Comparison of ENCODE assay signal across 35 cellular contexts in the genomic region with DNA sequence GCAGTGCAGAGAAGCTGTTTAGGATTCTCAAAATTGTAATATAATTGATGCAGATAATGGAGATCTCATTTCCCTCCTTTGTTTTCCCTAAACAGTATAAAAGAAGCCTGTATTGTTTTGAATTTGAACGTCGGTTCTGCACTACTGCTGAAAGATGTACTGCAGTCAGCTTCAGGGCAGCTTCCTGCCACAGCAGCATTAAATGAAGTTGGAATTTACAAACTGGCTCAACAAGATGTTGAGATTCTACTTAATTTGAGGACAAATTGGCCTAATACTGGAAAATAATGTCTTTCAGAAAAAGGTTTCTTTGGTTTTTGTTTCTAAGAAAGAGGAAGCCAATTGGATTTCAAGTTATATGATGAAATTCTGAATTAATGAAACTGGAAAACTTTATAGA. TPM values are rescaled to one million over a fixed set of nuclear protein-coding genes. Genes with fewer than 3 reads are reported as not detected.
"Had no signal": no experiment of that assay in that cellular context is flagged by ENCODE, and none has a peak within 500 bp of the region (broad histone marks: within the 10 kb centered on the region; RNA-seq: fewer than 3 reads in every experiment).

No MANE protein-coding gene starts in this region.

- DNase-seq: hypothalamus; immature natural killer cell; kidney; left colon; left lung; lower lobe of right lung; mammary epithelial cell; mesenchymal stem cell; natural killer cell; nephron progenitor cell; occipital lobe; right lobe of liver; stimulated activated CD4-positive, alpha-beta T cell treated with anti-CD3 and anti-CD28 coated beads, Interleukin-1b, Interleukin-23, amount 100 ng/mL, for 48 hours; stimulated activated CD4-positive, alpha-beta T cell treated with anti-CD3 and anti-CD28 coated beads, Interleukin-2, amount 100 ng/mL, for 48 hours; stimulated activated CD4-positive, alpha-beta T cell treated with anti-CD3 and anti-CD28 coated beads, Interleukin-4, amount 100 ng/mL, for 4 hours; stimulated activated CD8-positive, alpha-beta memory T cell treated with anti-CD3 and anti-CD28 coated beads, Interleukin-4, amount 100 ng/mL, for 48 hours; stimulated activated naive CD8-positive, alpha-beta T cell treated with anti-CD3 and anti-CD28 coated beads, Interleukin-15, Interleukin-2, amounts not matched to agents 100 U/mL and 50 U/mL, for 24 hours; testis; thyroid gland; transverse colon; upper lobe of left lung had no signal

- H3K27me3 Mint-ChIP-seq: progenitor cell of endocrine pancreas; stimulated activated memory B cell treated with anti-CD40 and anti-IgM and Interleukin-4, amounts not matched to agents 10 μg/mL and 1 μg/mL and 100 μg/mL, for 72 hours had no signal

- H3K9me3 ChIP-seq: left lung, lower lobe of right lung, neutrophil, right atrium auricular region, right lobe of liver, testis, thyroid gland, transverse colon, upper lobe of left lung had no signal

- H3K27ac ChIP-seq: left lung, lower lobe of right lung, neural progenitor cell, neutrophil, parathyroid adenoma, right atrium auricular region, right lobe of liver, testis, thyroid gland, transverse colon, upper lobe of left lung had no signal

- H3K27ac Mint-ChIP-seq: immature natural killer cell; natural killer cell; nephron progenitor cell; neural progenitor cell; progenitor cell of endocrine pancreas; stimulated activated memory B cell treated with anti-CD40 and anti-IgM and Interleukin-4, amounts not matched to agents 10 μg/mL and 1 μg/mL and 100 μg/mL, for 72 hours had no signal

- H3K4me1 Mint-ChIP-seq: immature natural killer cell; natural killer cell; nephron progenitor cell; neural progenitor cell; stimulated activated memory B cell treated with anti-CD40 and anti-IgM and Interleukin-4, amounts not matched to agents 10 μg/mL and 1 μg/mL and 100 μg/mL, for 72 hours had no signal

- H3K4me3 ChIP-seq: left lung, lower lobe of right lung, neural progenitor cell, right atrium auricular region, right lobe of liver, smooth muscle cell, testis, thyroid gland, transverse colon, upper lobe of left lung had no signal

- H3K4me3 Mint-ChIP-seq: immature natural killer cell; natural killer cell; nephron progenitor cell; neural progenitor cell; stimulated activated memory B cell treated with anti-CD40 and anti-IgM and Interleukin-4, amounts not matched to agents 10 μg/mL and 1 μg/mL and 100 μg/mL, for 72 hours had no signal

- H3K27me3 ChIP-seq: left lung, neural progenitor cell, neutrophil, right atrium auricular region, right lobe of liver, testis, thyroid gland, transverse colon, upper lobe of left lung had no signal

- H3K4me1 ChIP-seq: left lung, lower lobe of right lung, neural progenitor cell, parathyroid adenoma, right atrium auricular region, right lobe of liver, testis, thyroid gland, transverse colon, upper lobe of left lung had no signal

- H3K9me3 Mint-ChIP-seq: immature natural killer cell; natural killer cell; nephron progenitor cell; neural progenitor cell; stimulated activated memory B cell treated with anti-CD40 and anti-IgM and Interleukin-4, amounts not matched to agents 10 μg/mL and 1 μg/mL and 100 μg/mL, for 72 hours had no signal

RNA-seq across cellular contexts. Expression of gene EFCAB10, which starts 14.3 kb away (rescaled TPM):
- total RNA-seq: left colon, liver, mucosa of gallbladder, osteocyte, pulmonary artery endothelial cell, right atrium auricular region, right lobe of liver, skeletal muscle tissue, subcutaneous adipose tissue, thyroid gland, transverse colon, urinary bladder had no signal
